Comparison of ENCODE assay signal across 1 cellular context in the genomic region with DNA sequence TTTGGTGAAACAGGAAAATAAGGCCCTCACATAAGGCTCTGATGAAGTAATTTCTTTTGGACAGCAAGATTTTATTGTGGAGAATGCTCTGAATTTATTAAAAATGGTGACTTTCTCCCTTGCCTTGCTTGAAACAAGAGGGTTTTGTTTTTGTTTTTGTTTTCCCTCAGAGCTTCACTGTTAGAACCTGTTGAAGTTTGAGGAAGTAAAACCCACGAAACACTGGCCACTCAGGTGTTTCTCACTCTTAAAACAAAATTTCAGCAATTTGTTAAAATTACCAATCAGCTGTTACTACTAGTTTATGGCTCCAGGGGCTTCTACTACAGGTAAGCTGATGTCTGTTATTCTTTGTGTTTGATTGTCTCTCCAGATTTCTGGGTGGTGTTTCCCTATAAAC.
TF ChIP-seq lines count a peak whose summit lies in the region.

No MANE protein-coding gene starts in this region.

TF ChIP-seq in GM12878, 131 proteins besides CTCF, POLR2A, EP300 and RAD21 (continued from another document):
- TF ChIP-seq, protein P1, sequence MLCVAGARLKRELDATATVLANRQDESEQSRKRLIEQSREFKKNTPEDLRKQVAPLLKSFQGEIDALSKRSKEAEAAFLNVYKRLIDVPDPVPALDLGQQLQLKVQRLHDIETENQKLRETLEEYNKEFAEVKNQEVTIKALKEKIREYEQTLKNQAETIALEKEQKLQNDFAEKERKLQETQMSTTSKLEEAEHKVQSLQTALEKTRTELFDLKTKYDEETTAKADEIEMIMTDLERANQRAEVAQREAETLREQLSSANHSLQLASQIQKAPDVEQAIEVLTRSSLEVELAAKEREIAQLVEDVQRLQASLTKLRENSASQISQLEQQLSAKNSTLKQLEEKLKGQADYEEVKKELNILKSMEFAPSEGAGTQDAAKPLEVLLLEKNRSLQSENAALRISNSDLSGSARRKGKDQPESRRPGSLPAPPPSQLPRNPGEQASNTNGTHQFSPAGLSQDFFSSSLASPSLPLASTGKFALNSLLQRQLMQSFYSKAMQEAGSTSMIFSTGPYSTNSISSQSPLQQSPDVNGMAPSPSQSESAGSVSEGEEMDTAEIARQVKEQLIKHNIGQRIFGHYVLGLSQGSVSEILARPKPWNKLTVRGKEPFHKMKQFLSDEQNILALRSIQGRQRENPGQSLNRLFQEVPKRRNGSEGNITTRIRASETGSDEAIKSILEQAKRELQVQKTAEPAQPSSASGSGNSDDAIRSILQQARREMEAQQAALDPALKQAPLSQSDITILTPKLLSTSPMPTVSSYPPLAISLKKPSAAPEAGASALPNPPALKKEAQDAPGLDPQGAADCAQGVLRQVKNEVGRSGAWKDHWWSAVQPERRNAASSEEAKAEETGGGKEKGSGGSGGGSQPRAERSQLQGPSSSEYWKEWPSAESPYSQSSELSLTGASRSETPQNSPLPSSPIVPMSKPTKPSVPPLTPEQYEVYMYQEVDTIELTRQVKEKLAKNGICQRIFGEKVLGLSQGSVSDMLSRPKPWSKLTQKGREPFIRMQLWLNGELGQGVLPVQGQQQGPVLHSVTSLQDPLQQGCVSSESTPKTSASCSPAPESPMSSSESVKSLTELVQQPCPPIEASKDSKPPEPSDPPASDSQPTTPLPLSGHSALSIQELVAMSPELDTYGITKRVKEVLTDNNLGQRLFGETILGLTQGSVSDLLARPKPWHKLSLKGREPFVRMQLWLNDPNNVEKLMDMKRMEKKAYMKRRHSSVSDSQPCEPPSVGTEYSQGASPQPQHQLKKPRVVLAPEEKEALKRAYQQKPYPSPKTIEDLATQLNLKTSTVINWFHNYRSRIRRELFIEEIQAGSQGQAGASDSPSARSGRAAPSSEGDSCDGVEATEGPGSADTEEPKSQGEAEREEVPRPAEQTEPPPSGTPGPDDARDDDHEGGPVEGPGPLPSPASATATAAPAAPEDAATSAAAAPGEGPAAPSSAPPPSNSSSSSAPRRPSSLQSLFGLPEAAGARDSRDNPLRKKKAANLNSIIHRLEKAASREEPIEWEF (IDR thresholded peaks at IDR 0.05; ENCODE audit: insufficient replicate concordance, low read depth, low read length), result no peak
- TF ChIP-seq WRNIP1 (IDR thresholded peaks at IDR 0.05; ENCODE audit: borderline replicate concordance, low read depth, low read length), result no peak
- TF ChIP-seq, protein P2, sequence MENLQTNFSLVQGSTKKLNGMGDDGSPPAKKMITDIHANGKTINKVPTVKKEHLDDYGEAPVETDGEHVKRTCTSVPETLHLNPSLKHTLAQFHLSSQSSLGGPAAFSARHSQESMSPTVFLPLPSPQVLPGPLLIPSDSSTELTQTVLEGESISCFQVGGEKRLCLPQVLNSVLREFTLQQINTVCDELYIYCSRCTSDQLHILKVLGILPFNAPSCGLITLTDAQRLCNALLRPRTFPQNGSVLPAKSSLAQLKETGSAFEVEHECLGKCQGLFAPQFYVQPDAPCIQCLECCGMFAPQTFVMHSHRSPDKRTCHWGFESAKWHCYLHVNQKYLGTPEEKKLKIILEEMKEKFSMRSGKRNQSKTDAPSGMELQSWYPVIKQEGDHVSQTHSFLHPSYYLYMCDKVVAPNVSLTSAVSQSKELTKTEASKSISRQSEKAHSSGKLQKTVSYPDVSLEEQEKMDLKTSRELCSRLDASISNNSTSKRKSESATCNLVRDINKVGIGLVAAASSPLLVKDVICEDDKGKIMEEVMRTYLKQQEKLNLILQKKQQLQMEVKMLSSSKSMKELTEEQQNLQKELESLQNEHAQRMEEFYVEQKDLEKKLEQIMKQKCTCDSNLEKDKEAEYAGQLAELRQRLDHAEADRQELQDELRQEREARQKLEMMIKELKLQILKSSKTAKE (IDR thresholded peaks at IDR 0.05; ENCODE audit: low read depth, poor library complexity, severe bottlenecking), result no peak
- no peak for TF ChIP-seq HDGF (IDR thresholded peaks at IDR 0.05)
- no peak for TF ChIP-seq ZNF207 (IDR thresholded peaks at IDR 0.05; ENCODE audit: borderline replicate concordance)
- TF ChIP-seq CHD4 (IDR thresholded peaks at IDR 0.05), result no peak
